In genomic region chr2:114550895-114551793, GRCh38 we compare ENCODE assay signal across 9 cellular contexts.
A peak's percentile ranks its signal among the peaks of the same experiment; 100 is the strongest.
DNase-seq lines count a peak whose midpoint lies in the region; ATAC-seq and TF ChIP-seq lines count a peak whose summit lies in the region.
"Had no signal": no experiment of that assay in that cellular context is flagged by ENCODE, and none has a peak within 500 bp of the region (broad histone marks: within the 10 kb centered on the region; RNA-seq: fewer than 3 reads in every experiment).

No MANE protein-coding gene starts in this region.

- H2AFZ ChIP-seq in DND-41 (ENCODE audit: low read depth, low read length) = no peak overlapping the region

- TF ChIP-seq CTCF in DND-41 (IDR thresholded peaks at IDR 0.05; ENCODE audit: borderline replicate concordance, extremely low read depth, low read length, poor library complexity, severe bottlenecking) (peak; percentile 77), HEK293 (tag by site-specific recombination; IDR thresholded peaks at IDR 0.05) (peak; percentile 12; the same call in 1 of the 2 replicates), astrocyte of the cerebellum (IDR thresholded peaks at IDR 0.05; ENCODE audit: low read depth, low read length, missing control alignments) (peak; percentile 73)

- no peaks in the 10 kb centered on the region for H3K9me3 ChIP-seq in DND-41 (ENCODE audit: insufficient read depth, low read length, severe bottlenecking)
- no peaks in the 10 kb centered on the region for H3K9me3 ChIP-seq in HEK293 (ENCODE audit: control insufficient read depth, insufficient read depth, low read depth, low read length)

- in situ Hi-C loops in astrocyte of the cerebellum (cut with HindIII; ENCODE audit: low sequenced_read_pairs) = no loop called here

- POLR2A ChIA-PET in HEK293 (lab: Yijun Ruan, JAX) = no interaction called here

- H3K27ac ChIP-seq in DND-41 (ENCODE audit: low read length) (no peak overlapping the region), HEK293 (ENCODE audit: extremely low read depth, low read depth, low read length) (no peak overlapping the region)

- H3K36me3 ChIP-seq in DND-41 (ENCODE audit: insufficient read depth, low read length) = no peaks in the 10 kb centered on the region
- H3K36me3 ChIP-seq in HEK293 (ENCODE audit: control insufficient read depth in 2 of 2, insufficient read depth in 1 of 2, low read length in 2 of 2) = no peaks in the 10 kb centered on the region

- H3K79me2 ChIP-seq in DND-41 (ENCODE audit: insufficient read depth, low read length) = no peaks in the 10 kb centered on the region

- H3K4me1 ChIP-seq in DND-41 (ENCODE audit: insufficient read depth, low read length) (no peaks in the 10 kb centered on the region), HEK293 (ENCODE audit: control insufficient read depth, insufficient read depth, low read length) (no peaks in the 10 kb centered on the region)

- H3K9ac ChIP-seq in DND-41 (ENCODE audit: low read depth, low read length) = no peak overlapping the region

- H3K27me3 ChIP-seq in DND-41 (ENCODE audit: insufficient read depth, low read length, poor library complexity) = no peaks in the 10 kb centered on the region

- ATAC-seq in DND-41 (ENCODE audit: insufficient read depth, low read depth) (peak; percentile 79), HG03439 (IDR thresholded peaks at IDR 0.05; ENCODE audit: unreplicated experiment) (no peak), HG03280 (IDR thresholded peaks at IDR 0.05; ENCODE audit: unreplicated experiment) (no peak)
- ATAC-seq in stimulated activated naive CD8-positive, alpha-beta T cell treated with anti-CD3 and anti-CD28 coated beads, Interleukin-15, Interleukin-2, amounts not matched to agents 100 U/mL and 50 U/mL, for 24 hours = no peak

- H3K4me3 ChIP-seq in DND-41 (ENCODE audit: low read depth in 1 of 2, low read length in 2 of 2) (no peak overlapping the region), HEK293 (ENCODE audit: low read depth, low read length) (no peak overlapping the region), astrocyte of the cerebellum (ENCODE audit: low read depth, low read length) (no peak overlapping the region)

- DNase-seq in DND-41 (peak; percentile 52), NCI-H510A (lab: John Stamatoyannopoulos, UW) (peak; percentile 9), astrocyte of the cerebellum (ENCODE audit: low read depth) (peak; percentile 19), inferior parietal cortex (ENCODE audit: extremely low spot score) (peak; percentile 77)
- peak; percentile 14 for DNase-seq in stimulated activated naive CD8-positive, alpha-beta T cell treated with anti-CD3 and anti-CD28 coated beads, Interleukin-15, Interleukin-2, amounts not matched to agents 100 U/mL and 50 U/mL, for 24 hours
- DNase-seq: naive B cell had no signal

- no peak overlapping the region for H3K4me2 ChIP-seq in DND-41 (ENCODE audit: insufficient read depth, low read length)

- CTCF ChIA-PET in HEK293 (lab: Yijun Ruan, JAX) = interaction anchor here (0.6 to 2.1 kb wide), 8 partner anchors 11 to 642 kb away, joined by 3 to 6 read pairs (median 4); no protein-coding TSS in a partner anchor

- H4K20me1 ChIP-seq in DND-41 (ENCODE audit: insufficient read depth, low read length) = no peaks in the 10 kb centered on the region

TF ChIP-seq in HEK293, 187 proteins besides CTCF, POLR2A, EP300 and RAD21:
- peak; percentile 60 for TF ChIP-seq ZNF654 (tag by site-specific recombination; IDR thresholded peaks at IDR 0.05; ENCODE audit: low read depth)
- TF ChIP-seq PRDM2 (tag by site-specific recombination; IDR thresholded peaks at IDR 0.05; ENCODE audit: borderline replicate concordance) = no peak
- no peak for TF ChIP-seq KLF10 (tag by site-specific recombination; IDR thresholded peaks at IDR 0.05)

Comparison
In these comparisons a context has a peak if more than half of its experiments do, and no peak if none do; other contexts are left out.
1. DNase-seq: peak in every context shown above with its lines; median percentile 77 in inferior parietal cortex; 52 in DND-41; 19 in astrocyte of the cerebellum; 14 in stimulated activated naive CD8-positive, alpha-beta T cell treated with anti-CD3 and anti-CD28 coated beads, Interleukin-15, Interleukin-2, amounts not matched to agents 100 U/mL and 50 U/mL, for 24 hours; 9 in NCI-H510A.
2. CTCF ChIP-seq: peak in every context shown above with its lines; median percentile 77 in DND-41; 73 in astrocyte of the cerebellum; 12 in HEK293.